15 cellular contexts compared by ENCODE assay signal in the genomic region with DNA sequence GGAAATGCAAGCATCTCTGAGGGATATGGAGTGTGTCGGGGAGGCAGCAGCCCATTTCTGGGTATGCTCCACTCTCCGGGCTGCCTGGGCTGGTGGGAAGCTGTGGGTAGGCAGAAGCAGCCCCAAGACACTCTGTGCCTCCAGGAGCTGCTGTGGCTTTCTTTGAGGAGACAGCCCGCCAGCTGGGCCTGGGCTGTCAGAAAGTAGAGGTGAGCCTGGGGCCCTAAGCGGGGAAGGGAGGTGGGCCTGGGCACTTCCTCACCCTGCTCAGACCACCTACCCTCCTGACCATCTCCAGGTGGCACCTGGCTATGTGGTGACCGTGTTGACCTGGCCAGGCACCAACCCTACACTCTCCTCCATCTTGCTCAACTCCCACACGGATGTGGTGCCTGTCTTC. TPM values are rescaled to one million over a fixed set of nuclear protein-coding genes. Genes with fewer than 3 reads are reported as not detected.
DNase-seq lines count a peak whose midpoint lies in the region; ATAC-seq and TF ChIP-seq lines count a peak whose summit lies in the region.
"Had no signal": no experiment of that assay in that cellular context is flagged by ENCODE, and none has a peak within 500 bp of the region (broad histone marks: within the 10 kb centered on the region; RNA-seq: fewer than 3 reads in every experiment).

No MANE protein-coding gene starts in this region.

- peak overlapping the region; percentile 65 for H2BK12ac ChIP-seq in neuronal stem cell (ENCODE audit: low read length)

- H3K9me3 ChIP-seq in CD8-positive, alpha-beta T cell (ENCODE audit: low read length) = no peaks in the 10 kb centered on the region
- H3K9me3 ChIP-seq in IMR-90 (ENCODE audit: control insufficient read depth, insufficient read depth, low read length) = no peaks in the 10 kb centered on the region
- no peaks in the 10 kb centered on the region for H3K9me3 ChIP-seq in mammary epithelial cell (replicated peaks; ENCODE audit: insufficient read depth, low read length)
- H3K9me3 ChIP-seq in neuronal stem cell (replicated peaks in 1 of 2; ENCODE audit: control insufficient read depth in 2 of 2, insufficient read depth in 1 of 2, low read depth in 1 of 2, low read length in 2 of 2) = no peaks in the 10 kb centered on the region

- intact Hi-C loops in CD8-positive, alpha-beta T cell (cut with DNase I, micrococcal nuclease) = no loop called here
- intact Hi-C loops in IMR-90 (cut with micrococcal nuclease) (no loop called here), mammary epithelial cell (cut with micrococcal nuclease) (no loop called here)

- H2BK20ac ChIP-seq in IMR-90 (ENCODE audit: low read depth, low read length) = no peak overlapping the region

- H3K27ac ChIP-seq in CD8-positive, alpha-beta T cell (ENCODE audit: low read depth, low read length) = no peak overlapping the region
- H3K27ac ChIP-seq in IMR-90 (ENCODE audit: insufficient read depth, low read length) = no peak overlapping the region
- no peak overlapping the region for H3K27ac ChIP-seq in mammary epithelial cell (ENCODE audit: insufficient read depth, low read depth, low read length)
- no peak overlapping the region for H3K27ac ChIP-seq in neuronal stem cell (replicated peaks; ENCODE audit: low read length)

- POLR2A ChIA-PET in CD8-positive, alpha-beta T cell (lab: Charles Lee) = interaction anchor here (4.0 kb wide), 1 partner anchor 10 kb away, joined by 28 read pairs; a partner anchor contains a TSS
- POLR2A ChIA-PET in IMR-90 (lab: Charles Lee; ENCODE audit: unreplicated experiment) = no interaction called here

- no peak overlapping the region for H3K27ac Mint-ChIP-seq in CD8-positive, alpha-beta T cell

- H3K79me1 ChIP-seq in IMR-90 (ENCODE audit: low read depth in 1 of 2, low read length in 2 of 2) (peaks cover 5 to 56% of the 10 kb centered on the region in 2 experiments; a peak in 3 of 4 replicates), neuronal stem cell (ENCODE audit: low read depth, low read length) (peaks cover 8% of the 10 kb centered on the region)

- CTCF ChIA-PET in CD8-positive, alpha-beta T cell (lab: Charles Lee) = interaction anchor here (3.3 kb wide), 1 partner anchor 11 kb away, joined by 29 read pairs; a partner anchor contains a TSS
- CTCF ChIA-PET in IMR-90 (lab: Yijun Ruan, JAX) (no interaction called here), mammary epithelial cell (lab: Charles Lee; ENCODE audit: low non-redundant PET) (no interaction called here)

- no peak for TF ChIP-seq RAD21 in IMR-90 (IDR thresholded peaks at IDR 0.05; ENCODE audit: low read length)

- H3K23ac ChIP-seq in IMR-90 (ENCODE audit: low read depth, low read length) (no peak overlapping the region), neuronal stem cell (ENCODE audit: low read depth, low read length, poor library complexity) (no peak overlapping the region)

- no peak for TF ChIP-seq POLR2A in IMR-90 (IDR thresholded peaks at IDR 0.05; ENCODE audit: low read depth, low read length)

- H2AK9ac ChIP-seq in IMR-90 (replicated peaks; ENCODE audit: low read depth, low read length, poor library complexity) = peak overlapping the region; percentile 66

- dilution Hi-C loops in IMR-90 (cut with HindIII; ENCODE audit: low sequenced_read_pairs, unreplicated experiment) = no loop called here
- dilution Hi-C loops in mammary epithelial cell (cut with HindIII; ENCODE audit: low sequenced_read_pairs) = no loop called here

- in situ Hi-C loops in IMR-90 (cut with MboI; ENCODE audit: low sequenced_read_pairs) (no loop called here), mammary epithelial cell (cut with MboI; ENCODE audit: low sequenced_read_pairs in 2 of 2) (no loop called here)

- no peak overlapping the region for H2BK15ac ChIP-seq in IMR-90 (ENCODE audit: low read depth, low read length)
- no peak overlapping the region for H2BK15ac ChIP-seq in neuronal stem cell (ENCODE audit: low read length)

- TF ChIP-seq CTCF in CD8-positive, alpha-beta T cell (IDR thresholded peaks at IDR 0.05) = no peak
- TF ChIP-seq CTCF in IMR-90 (conservative IDR thresholded peaks at IDR 0.05; ENCODE audit: low read depth, low read length) = no peak
- TF ChIP-seq CTCF in mammary epithelial cell (conservative IDR thresholded peaks at IDR 0.05 in 1 of 2, IDR thresholded peaks at IDR 0.05 in 1 of 2; ENCODE audit: extremely low read depth in 1 of 2, insufficient read depth in 1 of 2, low read depth in 1 of 2, low read length in 2 of 2) = no peak

- no peaks in the 10 kb centered on the region for H3K36me3 ChIP-seq in CD8-positive, alpha-beta T cell (ENCODE audit: insufficient read depth, low read length)
- H3K36me3 ChIP-seq in IMR-90 (ENCODE audit: control insufficient read depth, insufficient read depth, low read length) (peaks cover 2% of the 10 kb centered on the region; the same call in 1 of the 2 replicates), mammary epithelial cell (ENCODE audit: insufficient read depth, low read length) (no peaks in the 10 kb centered on the region), neuronal stem cell (replicated peaks in 1 of 2; ENCODE audit: control insufficient read depth in 2 of 2, insufficient read depth in 2 of 2, low read length in 2 of 2) (peaks cover 3 to 9% of the 10 kb centered on the region in 2 donors)

- no peak overlapping the region for H3K4me3 ChIP-seq in CD8-positive, alpha-beta T cell (ENCODE audit: low read depth, low read length)
- H3K4me3 ChIP-seq in IMR-90 (ENCODE audit: insufficient read depth, low read depth, low read length) (no peak overlapping the region), mammary epithelial cell (replicated peaks in 1 of 3; ENCODE audit: insufficient read depth in 1 of 3, low read depth in 2 of 3, low read length in 3 of 3) (no peak overlapping the region), neuronal stem cell (ENCODE audit: low read length in 2 of 2) (no peak overlapping the region)

- no peak for ATAC-seq in CD8-positive, alpha-beta T cell
- ATAC-seq in IMR-90 (ENCODE audit: low read depth) (no peak), GM18520 (IDR thresholded peaks at IDR 0.05; ENCODE audit: unreplicated experiment) (no peak), HG03139 (IDR thresholded peaks at IDR 0.05; ENCODE audit: unreplicated experiment) (no peak)
- ATAC-seq: PC-3 had no signal

- H3K4me2 ChIP-seq in IMR-90 (ENCODE audit: low read depth, low read length) = no peak overlapping the region
- peak overlapping the region; percentile 26 for H3K4me2 ChIP-seq in mammary epithelial cell (ENCODE audit: insufficient read depth, low read depth, low read length)
- no peak overlapping the region for H3K4me2 ChIP-seq in neuronal stem cell (ENCODE audit: insufficient read depth, low read length, poor library complexity, severe bottlenecking)

- H2AK5ac ChIP-seq in IMR-90 (ENCODE audit: low read depth, low read length) (0 out of 2 replicates have a peak overlapping the region, but pooled peaks have one; percentile 33), neuronal stem cell (ENCODE audit: low read depth, low read length) (no peak overlapping the region)

- peaks cover 9% of the 10 kb centered on the region for H3K4me1 ChIP-seq in CD8-positive, alpha-beta T cell (ENCODE audit: insufficient read depth, low read length)
- H3K4me1 ChIP-seq in IMR-90 (ENCODE audit: control insufficient read depth, insufficient read depth, low read length) = peaks cover 17% of the 10 kb centered on the region
- H3K4me1 ChIP-seq in mammary epithelial cell (ENCODE audit: insufficient read depth, low read length) = peaks cover 24% of the 10 kb centered on the region
- H3K4me1 ChIP-seq in neuronal stem cell (ENCODE audit: control insufficient read depth in 2 of 2, insufficient read depth in 1 of 2, low read depth in 1 of 2, low read length in 2 of 2) = peaks cover 13 to 16% of the 10 kb centered on the region in 2 donors

- H3K56ac ChIP-seq in IMR-90 (ENCODE audit: extremely low read depth, insufficient read depth, low read length) = no peak overlapping the region

- no peak overlapping the region for H3K14ac ChIP-seq in IMR-90 (replicated peaks; ENCODE audit: low read depth, low read length)
- H3K14ac ChIP-seq in neuronal stem cell (ENCODE audit: low read length) = no peak overlapping the region

- BruUV-seq in IMR-90 (replicated peaks; lab: Mats Ljungman, UMichigan) (no TSS peak), mammary epithelial cell (replicated peaks; lab: Mats Ljungman, UMichigan) (no TSS peak)

- H4K91ac ChIP-seq in IMR-90 (ENCODE audit: insufficient read depth, low read depth, low read length) (no peak overlapping the region), neuronal stem cell (ENCODE audit: low read depth, low read length, poor library complexity) (no peak overlapping the region)

- H4K8ac ChIP-seq in IMR-90 (ENCODE audit: low read depth in 2 of 2, low read length in 2 of 2) (no peak overlapping the region), neuronal stem cell (ENCODE audit: low read depth, low read length) (no peak overlapping the region)

- no peak for DNase-seq in CD8-positive, alpha-beta T cell
- DNase-seq in IMR-90 (no peak), mammary epithelial cell (no peak), neuronal stem cell (ENCODE audit: low spot score) (no peak), midbrain (lab: John Stamatoyannopoulos, UW) (no peak)
- DNase-seq: activated CD4-positive, alpha-beta T cell treated with anti-CD3 and anti-CD28 coated beads for 48 hours; cerebellar nuclear complex; NCI-H1417 treated with DMSO at 0.1 percent for 48 hours; NCI-H510A; PC-3; retina; stimulated activated CD4-positive, alpha-beta T cell treated with anti-CD3 and anti-CD28 coated beads, Interleukin-2, amount 100 ng/mL, for 48 hours; SW 1271 had no signal

- H3K18ac ChIP-seq in IMR-90 (ENCODE audit: low read depth, low read length) (no peak overlapping the region), neuronal stem cell (ENCODE audit: low read length) (no peak overlapping the region)

- no peaks in the 10 kb centered on the region for H3K9me3 Mint-ChIP-seq in CD8-positive, alpha-beta T cell

- peaks cover 15% of the 10 kb centered on the region for H3K79me2 ChIP-seq in mammary epithelial cell (ENCODE audit: insufficient read depth, low read length)

- H3K27me3 Mint-ChIP-seq in CD8-positive, alpha-beta T cell (ENCODE audit: low read depth) = no peaks in the 10 kb centered on the region

- H2AFZ ChIP-seq in IMR-90 (replicated peaks; ENCODE audit: low read length, poor library complexity) (no peak overlapping the region), mammary epithelial cell (ENCODE audit: low read depth, low read length) (no peak overlapping the region), neuronal stem cell (ENCODE audit: low read length) (no peak overlapping the region)

- H4K5ac ChIP-seq in IMR-90 (ENCODE audit: low read depth, low read length) = no peak overlapping the region

- H4K20me1 ChIP-seq in IMR-90 (ENCODE audit: insufficient read depth, low read length) (peaks cover 4% of the 10 kb centered on the region), mammary epithelial cell (ENCODE audit: insufficient read depth, low read length) (no peaks in the 10 kb centered on the region)

- WGBS in IMR-90 (ENCODE audit: extremely low coverage in 2 of 2, insufficient read length in 1 of 2), 2 experiments = no CpG with 5 or more reads among the region's 6 CpGs
- WGBS in mammary epithelial cell (ENCODE audit: low coverage, missing lambda C conversion rate) = 100% methylated on average over 4 of the region's 6 CpGs
- WGBS in neuronal stem cell (ENCODE audit: extremely low coverage in 2 of 2, insufficient read length in 2 of 2, insufficient replicate concordance in 1 of 2), 2 donors = no CpG with 5 or more reads among the region's 6 CpGs

- H3K4me3 Mint-ChIP-seq in CD8-positive, alpha-beta T cell = peak overlapping the region; percentile 22

- H3K4me1 Mint-ChIP-seq in CD8-positive, alpha-beta T cell (ENCODE audit: low read depth) = peaks cover 21% of the 10 kb centered on the region

- H3K27me3 ChIP-seq in CD8-positive, alpha-beta T cell (ENCODE audit: insufficient read depth, low read length) = no peaks in the 10 kb centered on the region
- H3K27me3 ChIP-seq in IMR-90 (ENCODE audit: control insufficient read depth, insufficient read depth, low read length) (no peaks in the 10 kb centered on the region), mammary epithelial cell (ENCODE audit: insufficient read depth, low read length) (no peaks in the 10 kb centered on the region), neuronal stem cell (ENCODE audit: control insufficient read depth in 3 of 3, insufficient read depth in 3 of 3, low read depth in 1 of 3, low read length in 3 of 3) (no peaks in the 10 kb centered on the region)

- no peak overlapping the region for H2BK5ac ChIP-seq in IMR-90 (ENCODE audit: low read depth, low read length, poor library complexity, severe bottlenecking)
- no peak overlapping the region for H2BK5ac ChIP-seq in neuronal stem cell (ENCODE audit: low read length)

- H3K9me1 ChIP-seq in IMR-90 (ENCODE audit: insufficient read depth, low read length) = peaks cover 10% of the 10 kb centered on the region

- H3K9ac ChIP-seq in IMR-90 (ENCODE audit: low read depth, low read length) (no peak overlapping the region), mammary epithelial cell (ENCODE audit: insufficient read depth, low read length) (no peak overlapping the region), neuronal stem cell (ENCODE audit: low read depth, low read length, poor library complexity) (no peak overlapping the region)

- H2BK120ac ChIP-seq in IMR-90 (ENCODE audit: low read depth, low read length) (no peak overlapping the region), neuronal stem cell (ENCODE audit: low read depth, low read length) (no peak overlapping the region)

- peaks cover 2% of the 10 kb centered on the region for H3K36me3 Mint-ChIP-seq in CD8-positive, alpha-beta T cell

- H3K4ac ChIP-seq in IMR-90 (ENCODE audit: low read depth, low read length) (no peak overlapping the region), neuronal stem cell (ENCODE audit: low read length) (no peak overlapping the region)

RNA-seq across cellular contexts. Expression of a gene that starts 1.7 kb away (rescaled TPM):
- 1 to 10 TPM; 3.8 to 4.0 TPM for total RNA-seq in CD8-positive, alpha-beta T cell
- total RNA-seq in IMR-90 (2012; rRNA removed) (21.1 and 22.0 TPM in 2 replicates), mammary epithelial cell (100 to 1,000 TPM in 1 of 2 donors, 10 to 100 TPM in 1; 90.5 to 107 TPM)
- polyA plus RNA-seq in IMR-90 (2012; rRNA removed) (44.8 and 47.1 TPM in 2 replicates), mammary epithelial cell (129 TPM)
- polyA plus RNA-seq in IMR-90 (2012; cell fraction: cytosol; rRNA removed) = 44.3 and 84.7 TPM in 2 replicates
- 49.3 and 84.6 TPM in 2 replicates for polyA plus RNA-seq in IMR-90 (2012; cell fraction: nucleus; rRNA removed; ENCODE audit: low replicate concordance)
- 147 TPM for polyA minus RNA-seq in mammary epithelial cell
- polyA plus RNA-seq in neuronal stem cell (2013, experiment 1 of 2) = 7.8 TPM
- 7.4 TPM for polyA plus RNA-seq in neuronal stem cell (2013, experiment 2 of 2)

RNA-seq across cellular contexts. Expression of a gene that starts 10.2 kb away (rescaled TPM):
- total RNA-seq in CD8-positive, alpha-beta T cell = 1 to 10 TPM; 6.8 to 6.9 TPM
- total RNA-seq in IMR-90 (2012; rRNA removed) (3.1 and 3.4 TPM in 2 replicates), mammary epithelial cell (10 to 100 TPM in 1 of 2 donors, 1 to 10 TPM in 1; 9.7 to 10.0 TPM)
- polyA plus RNA-seq in IMR-90 (2012; rRNA removed) (10.0 and 12.2 TPM in 2 replicates), mammary epithelial cell (15.4 TPM)
- polyA plus RNA-seq in IMR-90 (2012; cell fraction: cytosol; rRNA removed) = 12.0 and 24.8 TPM in 2 replicates
- polyA plus RNA-seq in IMR-90 (2012; cell fraction: nucleus; rRNA removed; ENCODE audit: low replicate concordance) = 3.6 and 5.7 TPM in 2 replicates
- 3.2 TPM for polyA minus RNA-seq in mammary epithelial cell
- polyA plus RNA-seq in neuronal stem cell (2013, experiment 1 of 2) = 18.1 TPM
- polyA plus RNA-seq in neuronal stem cell (2013, experiment 2 of 2) = 16.4 TPM

RNA-seq across cellular contexts. Expression of a gene that starts 10.6 kb away (rescaled TPM):
- total RNA-seq in CD8-positive, alpha-beta T cell = 1,000 to 10,000 TPM; 1,694 to 1,736 TPM
- total RNA-seq in IMR-90 (2012; rRNA removed) (1,798 and 2,081 TPM in 2 replicates), mammary epithelial cell (1,000 to 10,000 TPM; 1,040 to 1,174 TPM)
- polyA plus RNA-seq in IMR-90 (2012; rRNA removed) (2,126 and 2,187 TPM in 2 replicates), mammary epithelial cell (2,670 TPM)
- 1,284 and 2,643 TPM in 2 replicates for polyA plus RNA-seq in IMR-90 (2012; cell fraction: cytosol; rRNA removed)
- polyA plus RNA-seq in IMR-90 (2012; cell fraction: nucleus; rRNA removed; ENCODE audit: low replicate concordance) = 510 and 968 TPM in 2 replicates
- polyA minus RNA-seq in mammary epithelial cell = 407 TPM
- polyA plus RNA-seq in neuronal stem cell (2013, experiment 1 of 2) = 2,500 TPM
- polyA plus RNA-seq in neuronal stem cell (2013, experiment 2 of 2) = 2,467 TPM

RNA-seq across cellular contexts. Expression of a gene that starts 11.2 kb away (rescaled TPM):
- 10 to 100 TPM; 44.3 to 44.4 TPM for total RNA-seq in CD8-positive, alpha-beta T cell
- 6.4 and 7.2 TPM in 2 replicates for total RNA-seq in IMR-90 (2012; rRNA removed)
- polyA plus RNA-seq in IMR-90 (2012; rRNA removed) = 28.3 and 30.4 TPM in 2 replicates
- polyA plus RNA-seq in IMR-90 (2012; cell fraction: cytosol; rRNA removed) = 17.0 and 38.2 TPM in 2 replicates
- polyA plus RNA-seq in IMR-90 (2012; cell fraction: nucleus; rRNA removed; ENCODE audit: low replicate concordance) = 29.9 and 36.0 TPM in 2 replicates
- 10 to 100 TPM; 20.5 to 24.9 TPM for total RNA-seq in mammary epithelial cell
- polyA plus RNA-seq in mammary epithelial cell = 34.8 TPM
- 29.5 TPM for polyA minus RNA-seq in mammary epithelial cell
- polyA plus RNA-seq in neuronal stem cell (2013, experiment 1 of 2) = 4.3 TPM
- polyA plus RNA-seq in neuronal stem cell (2013, experiment 2 of 2) = 4.5 TPM

RNA-seq across cellular contexts. Expression of a gene that starts 17.8 kb away (rescaled TPM):
- 10 to 100 TPM in 1 of 2 experiments, 1 to 10 TPM in 1; 9.8 to 14.7 TPM for total RNA-seq in CD8-positive, alpha-beta T cell
- 70.8 and 71.1 TPM in 2 replicates for total RNA-seq in IMR-90 (2012; rRNA removed)
- polyA plus RNA-seq in IMR-90 (2012; rRNA removed) = 110 and 122 TPM in 2 replicates
- polyA plus RNA-seq in IMR-90 (2012; cell fraction: cytosol; rRNA removed) = 83.1 and 134 TPM in 2 replicates
- 274 and 587 TPM in 2 replicates for polyA plus RNA-seq in IMR-90 (2012; cell fraction: nucleus; rRNA removed; ENCODE audit: low replicate concordance)
- 10 to 100 TPM; 51.0 to 61.1 TPM for total RNA-seq in mammary epithelial cell
- 65.6 TPM for polyA plus RNA-seq in mammary epithelial cell
- 52.8 TPM for polyA minus RNA-seq in mammary epithelial cell
- polyA plus RNA-seq in neuronal stem cell (2013, experiment 1 of 2) = 68.8 TPM
- polyA plus RNA-seq in neuronal stem cell (2013, experiment 2 of 2) = 66.4 TPM
